In genomic region chr17:82179412-82179811, GRCh38 we compare ENCODE assay signal across 28 cellular contexts.
"Had no signal": no experiment of that assay in that cellular context is flagged by ENCODE, and none has a peak within 500 bp of the region (broad histone marks: within the 10 kb centered on the region; RNA-seq: fewer than 3 reads in every experiment).

No MANE protein-coding gene starts in this region.

- H3K27ac ChIP-seq: colonic mucosa, esophagus squamous epithelium, parathyroid adenoma, prostate gland, right atrium auricular region, stomach, tibial artery had no signal

- H3K27me3 Mint-ChIP-seq: dendritic cell treated with granulocyte-macrophage colony-stimulating factor and Interleukin-4, amounts not matched to agents 40 ng/mL and 50 ng/mL, for 4 days; memory B cell; naive B cell; natural killer cell treated with Interleukin-12 subunit alpha and Interleukin-12 subunit beta and Interleukin-15 and Interleukin-18, amount 100 ng/mL, for 72 hours; type B pancreatic cell had no signal

- H3K4me3 Mint-ChIP-seq: dendritic cell treated with granulocyte-macrophage colony-stimulating factor and Interleukin-4, amounts not matched to agents 40 ng/mL and 50 ng/mL, for 4 days; memory B cell; naive B cell; natural killer cell treated with Interleukin-12 subunit alpha and Interleukin-12 subunit beta and Interleukin-15 and Interleukin-18, amount 100 ng/mL, for 72 hours; neural crest cell; type B pancreatic cell had no signal

- DNase-seq: colonic mucosa; effector memory CD4-positive, alpha-beta T cell; erythroblast; esophagus squamous epithelium; foreskin melanocyte; glutamatergic neuron; hypothalamus; naive B cell; stimulated activated CD4-positive, alpha-beta T cell treated with anti-CD3 and anti-CD28 coated beads, Interleukin-12 subunit alpha, Interleukin-12 subunit beta, amount 100 ng/mL, for 4 hours; stimulated activated CD4-positive, alpha-beta T cell treated with anti-CD3 and anti-CD28 coated beads, Interleukin-1b, Interleukin-23, amount 100 ng/mL, for 48 hours; stimulated activated CD4-positive, alpha-beta T cell treated with anti-CD3 and anti-CD28 coated beads, Interleukin-4, amount 100 ng/mL, for 1 hour; stimulated activated CD8-positive, alpha-beta memory T cell treated with anti-CD3 and anti-CD28 coated beads, Interleukin-4, amount 100 ng/mL, for 48 hours; stimulated activated naive CD4-positive, alpha-beta T cell treated with Interleukin-2 at 50 U/mL for 16 hours; stomach; tibial artery had no signal

- H3K4me1 Mint-ChIP-seq: memory B cell, neural crest cell had no signal

- H3K36me3 ChIP-seq: colonic mucosa, prostate gland had no signal

- H3K9me3 ChIP-seq: colonic mucosa, esophagus squamous epithelium, mucosa of descending colon, prostate gland, right atrium auricular region, stomach, tibial artery had no signal

- H3K36me3 Mint-ChIP-seq: naive B cell; natural killer cell treated with Interleukin-12 subunit alpha and Interleukin-12 subunit beta and Interleukin-15 and Interleukin-18, amount 100 ng/mL, for 72 hours had no signal

- H3K4me1 ChIP-seq: colonic mucosa, esophagus squamous epithelium, prostate gland, right atrium auricular region, stomach, tibial artery had no signal

- H3K27ac Mint-ChIP-seq: dendritic cell treated with granulocyte-macrophage colony-stimulating factor and Interleukin-4, amounts not matched to agents 40 ng/mL and 50 ng/mL, for 4 days; memory B cell; natural killer cell treated with Interleukin-12 subunit alpha and Interleukin-12 subunit beta and Interleukin-15 and Interleukin-18, amount 100 ng/mL, for 72 hours; type B pancreatic cell had no signal

- H3K79me2 ChIP-seq: parathyroid adenoma had no signal

- H3K4me3 ChIP-seq: colonic mucosa, esophagus squamous epithelium, lung, mucosa of descending colon, prostate gland, right atrium auricular region, smooth muscle cell, stomach, tibial artery had no signal

- H2AFZ ChIP-seq: parathyroid adenoma had no signal

- H3K4me2 ChIP-seq: smooth muscle cell had no signal

- H3K9ac ChIP-seq: parathyroid adenoma had no signal

- H3K27me3 ChIP-seq: colonic mucosa, esophagus squamous epithelium, right atrium auricular region, stomach, tibial artery had no signal

- ATAC-seq: left lobe of liver, mucosa of descending colon, sciatic nerve had no signal

- H3K9me3 Mint-ChIP-seq: dendritic cell treated with granulocyte-macrophage colony-stimulating factor and Interleukin-4, amounts not matched to agents 40 ng/mL and 50 ng/mL, for 4 days; memory B cell; naive B cell; natural killer cell treated with Interleukin-12 subunit alpha and Interleukin-12 subunit beta and Interleukin-15 and Interleukin-18, amount 100 ng/mL, for 72 hours; neural crest cell; type B pancreatic cell had no signal
